Comparison of ENCODE assay signal across 35 cellular contexts in genomic region chr5:29504411-29504810, GRCh38.
DNase-seq lines count a peak whose midpoint lies in the region; ATAC-seq, FAIRE-seq and TF ChIP-seq lines count a peak whose summit lies in the region.
"Had no signal": no experiment of that assay in that cellular context is flagged by ENCODE, and none has a peak within 500 bp of the region (broad histone marks: within the 10 kb centered on the region; RNA-seq: fewer than 3 reads in every experiment).

No MANE protein-coding gene starts in this region.

- no peaks in the 10 kb centered on the region for H3K79me2 ChIP-seq in osteoblast (ENCODE audit: insufficient read depth, low read length)

- no peak overlapping the region for H3K4me3 Mint-ChIP-seq in stimulated activated naive B cell treated with anti-CD40 and anti-IgM and Interleukin-4, amounts not matched to agents 10 μg/mL and 1 μg/mL and 100 μg/mL, for 72 hours
- H3K4me3 Mint-ChIP-seq: B cell; CD14-positive monocyte; CD4-positive, alpha-beta memory T cell; CD4-positive, alpha-beta T cell; CD4-positive, CD25-positive, alpha-beta regulatory T cell; CD8-positive, alpha-beta memory T cell; CD8-positive, alpha-beta T cell had no signal

- H3K36me3 ChIP-seq in HAP-1 (replicated peaks) (no peaks in the 10 kb centered on the region), osteoblast (ENCODE audit: insufficient read depth, low read length) (no peaks in the 10 kb centered on the region)
- H3K36me3 ChIP-seq: BE2C; BLaER1; BLaER1 treated with 17β-estradiol and CSF1 and Interleukin-3, amounts not matched to agents 10 nM and 100 nM had no signal

- H4K20me1 ChIP-seq in osteoblast (ENCODE audit: insufficient read depth, low read length): no peaks in the 10 kb centered on the region
- H4K20me1 ChIP-seq: BLaER1; BLaER1 treated with 17β-estradiol and CSF1 and Interleukin-3, amounts not matched to agents 10 nM and 100 nM had no signal

- H2AFZ ChIP-seq in osteoblast (ENCODE audit: low read length): no peak overlapping the region

- H3K4me1 Mint-ChIP-seq in stimulated activated naive B cell treated with anti-CD40 and anti-IgM and Interleukin-4, amounts not matched to agents 10 μg/mL and 1 μg/mL and 100 μg/mL, for 72 hours: no peaks in the 10 kb centered on the region
- H3K4me1 Mint-ChIP-seq: B cell; CD14-positive monocyte; CD4-positive, alpha-beta memory T cell; CD4-positive, CD25-positive, alpha-beta regulatory T cell; CD8-positive, alpha-beta memory T cell had no signal

- in situ Hi-C loops in HAP-1 (cut with MboI; ENCODE audit: low sequenced_read_pairs): no loop called here

- H3K9me3 Mint-ChIP-seq in stimulated activated naive B cell treated with anti-CD40 and anti-IgM and Interleukin-4, amounts not matched to agents 10 μg/mL and 1 μg/mL and 100 μg/mL, for 72 hours: peaks cover 4 to 5% of the 10 kb centered on the region in 2 donors

- no peak for ATAC-seq in stimulated activated naive B cell treated with anti-CD40 and anti-IgM and Interleukin-4, amounts not matched to agents 10 μg/mL and 1 μg/mL and 100 μg/mL, for 72 hours (replicated peaks)
- no peak for ATAC-seq in HG02678 (IDR thresholded peaks at IDR 0.05; ENCODE audit: unreplicated experiment)
- ATAC-seq: A549; CD8-positive, alpha-beta T cell had no signal

- H3K4me1 ChIP-seq in HAP-1 (peaks cover 28% of the 10 kb centered on the region), osteoblast (ENCODE audit: insufficient read depth, low read length) (no peaks in the 10 kb centered on the region)
- H3K4me1 ChIP-seq: A549; BE2C; BLaER1; BLaER1 treated with 17β-estradiol and CSF1 and Interleukin-3, amounts not matched to agents 10 nM and 100 nM; Caco-2 had no signal

- FAIRE-seq in HTR-8/SVneo (lab: Jason Lieb, UNC): peak; percentile 46
- FAIRE-seq: A204.1, A549, D721Med had no signal

- no peaks in the 10 kb centered on the region for H3K36me3 Mint-ChIP-seq in stimulated activated naive B cell treated with anti-CD40 and anti-IgM and Interleukin-4, amounts not matched to agents 10 μg/mL and 1 μg/mL and 100 μg/mL, for 72 hours
- H3K36me3 Mint-ChIP-seq: CD14-positive monocyte; CD4-positive, alpha-beta memory T cell; CD4-positive, CD25-positive, alpha-beta regulatory T cell; CD8-positive, alpha-beta memory T cell; CD8-positive, alpha-beta T cell had no signal

- H3K4me3 ChIP-seq in HAP-1 (no peak overlapping the region), osteoblast (ENCODE audit: insufficient read depth, low read length) (no peak overlapping the region)
- H3K4me3 ChIP-seq: A549; BLaER1; BLaER1 treated with 17β-estradiol and CSF1 and Interleukin-3, amounts not matched to agents 10 nM and 100 nM had no signal

- no peak overlapping the region for H3K4me2 ChIP-seq in osteoblast (ENCODE audit: insufficient read depth, low read length)
- H3K4me2 ChIP-seq: A549; BLaER1; BLaER1 treated with 17β-estradiol and CSF1 and Interleukin-3, amounts not matched to agents 10 nM and 100 nM had no signal

- peak; percentile 11 to 94 for DNase-seq in HAP-1 (ENCODE audit: low spot score in 2 of 2)
- no peak for DNase-seq in HTR-8/SVneo (ENCODE audit: insufficient read length, low spot score)
- peak; percentile 5 for DNase-seq in osteoblast (ENCODE audit: insufficient read length, low spot score, missing footprints)
- DNase-seq in stimulated activated naive B cell treated with anti-CD40 and anti-IgM and Interleukin-4, amounts not matched to agents 10 μg/mL and 1 μg/mL and 100 μg/mL, for 72 hours: no peak
- no peak for DNase-seq in GF-D8 (lab: John Stamatoyannopoulos, UW)
- DNase-seq: 8988T; ACHN; AML-193; BE2C; C1 segment of cervical spinal cord; Caco-2; Calu3; CD4-positive, alpha-beta memory T cell; CD4-positive, alpha-beta T cell; CD4-positive, CD25-positive, alpha-beta regulatory T cell; CD8-positive, alpha-beta memory T cell; CD8-positive, alpha-beta T cell; COR-L47; DMS 273 treated with DMSO at 0.1 percent for 48 hours; DMS153; DMS53; DMS79; DMS79 treated with DMSO at 0.1 percent for 48 hours; DND-41; EL had no signal

- TF ChIP-seq CTCF in osteoblast (IDR thresholded peaks at IDR 0.05; ENCODE audit: extremely low read depth, low read depth, low read length): no peak

- no peak overlapping the region for H3K27ac Mint-ChIP-seq in stimulated activated naive B cell treated with anti-CD40 and anti-IgM and Interleukin-4, amounts not matched to agents 10 μg/mL and 1 μg/mL and 100 μg/mL, for 72 hours
- H3K27ac Mint-ChIP-seq: B cell; CD14-positive monocyte; CD4-positive, alpha-beta memory T cell; CD4-positive, alpha-beta T cell; CD4-positive, CD25-positive, alpha-beta regulatory T cell; CD8-positive, alpha-beta memory T cell; CD8-positive, alpha-beta T cell had no signal

- H3K9me3 ChIP-seq in HAP-1: no peaks in the 10 kb centered on the region
- no peaks in the 10 kb centered on the region for H3K9me3 ChIP-seq in osteoblast (ENCODE audit: low read depth, low read length)
- H3K9me3 ChIP-seq: BE2C, BLaER1, Caco-2 had no signal

- no peaks in the 10 kb centered on the region for H3K27me3 Mint-ChIP-seq in stimulated activated naive B cell treated with anti-CD40 and anti-IgM and Interleukin-4, amounts not matched to agents 10 μg/mL and 1 μg/mL and 100 μg/mL, for 72 hours
- H3K27me3 Mint-ChIP-seq: B cell; CD4-positive, alpha-beta memory T cell; CD4-positive, alpha-beta T cell; CD4-positive, CD25-positive, alpha-beta regulatory T cell; CD8-positive, alpha-beta memory T cell had no signal

- H3K27ac ChIP-seq in osteoblast (ENCODE audit: low read depth, low read length): no peak overlapping the region
- H3K27ac ChIP-seq: 22Rv1; A549; BLaER1; BLaER1 treated with 17β-estradiol and CSF1 and Interleukin-3, amounts not matched to agents 10 nM and 100 nM; C4-2B had no signal

- H3K27me3 ChIP-seq in HAP-1 (ENCODE audit: low read depth): no peaks in the 10 kb centered on the region
- H3K27me3 ChIP-seq in osteoblast (ENCODE audit: insufficient read depth, low read length): no peaks in the 10 kb centered on the region
- H3K27me3 ChIP-seq: BE2C; BLaER1; BLaER1 treated with 17β-estradiol and CSF1 and Interleukin-3, amounts not matched to agents 10 nM and 100 nM had no signal

Comparison
In these comparisons a context has a peak if more than half of its experiments do, and no peak if none do; other contexts are left out.
1. DNase-seq: peak in HAP-1 (2 of 2) and osteoblast (single experiment); none in HTR-8/SVneo (single experiment), stimulated activated naive B cell treated with anti-CD40 and anti-IgM and Interleukin-4, amounts not matched to agents 10 μg/mL and 1 μg/mL and 100 μg/mL, for 72 hours (single experiment) and GF-D8 (single experiment).